In genomic region chr21:42753804-42754203, GRCh38 we compare ENCODE assay signal across 20 cellular contexts.
A peak's percentile ranks its signal among the peaks of the same experiment; 100 is the strongest.
DNase-seq lines count a peak whose midpoint lies in the region; ATAC-seq and TF ChIP-seq lines count a peak whose summit lies in the region.
"Had no signal": no experiment of that assay in that cellular context is flagged by ENCODE, and none has a peak within 500 bp of the region (broad histone marks: within the 10 kb centered on the region; RNA-seq: fewer than 3 reads in every experiment).

No MANE protein-coding gene starts in this region.

- no peak for TF ChIP-seq POLR2A in spleen (IDR thresholded peaks at IDR 0.05)

- peak overlapping the region; percentile 59 for H3K4me3 Mint-ChIP-seq in glutamatergic neuron (ENCODE audit: unreplicated experiment)
- no peak overlapping the region for H3K4me3 Mint-ChIP-seq in T-helper 2 cell treated with Interferon-gamma antibody and Interleukin-4, amounts not matched to agents 5 μg/mL and 100 μg/mL, for 36 hours
- H3K4me3 Mint-ChIP-seq: B cell; CD4-positive, CD25-positive, alpha-beta regulatory T cell; CD8-positive, alpha-beta T cell had no signal

- H3K27ac Mint-ChIP-seq in glutamatergic neuron (ENCODE audit: unreplicated experiment) = peak overlapping the region; percentile 77
- no peak overlapping the region for H3K27ac Mint-ChIP-seq in T-helper 2 cell treated with Interferon-gamma antibody and Interleukin-4, amounts not matched to agents 5 μg/mL and 100 μg/mL, for 36 hours
- H3K27ac Mint-ChIP-seq: B cell; CD8-positive, alpha-beta T cell had no signal

- no peak overlapping the region for H3K4me3 ChIP-seq in spleen
- H3K4me3 ChIP-seq: GM12878, GM23248 had no signal

- TF ChIP-seq CTCF in glutamatergic neuron (IDR thresholded peaks at IDR 0.05; ENCODE audit: partially characterized antibody, unreplicated experiment) (no peak), spleen (IDR thresholded peaks at IDR 0.05 in 8 of 11, conservative IDR thresholded peaks at IDR 0.05 in 3 of 11) (no peak)

- H3K27me3 Mint-ChIP-seq in glutamatergic neuron (ENCODE audit: unreplicated experiment) = peaks cover 7% of the 10 kb centered on the region
- no peaks in the 10 kb centered on the region for H3K27me3 Mint-ChIP-seq in T-helper 2 cell treated with Interferon-gamma antibody and Interleukin-4, amounts not matched to agents 5 μg/mL and 100 μg/mL, for 36 hours (ENCODE audit: low read depth)
- H3K27me3 Mint-ChIP-seq: B cell; CD4-positive, CD25-positive, alpha-beta regulatory T cell had no signal

- no peaks in the 10 kb centered on the region for H3K27me3 ChIP-seq in spleen (replicated peaks in 1 of 7)

- H3K9me3 Mint-ChIP-seq in glutamatergic neuron (ENCODE audit: unreplicated experiment) = peaks cover 13% of the 10 kb centered on the region
- H3K9me3 Mint-ChIP-seq in T-helper 2 cell treated with Interferon-gamma antibody and Interleukin-4, amounts not matched to agents 5 μg/mL and 100 μg/mL, for 36 hours = no peaks in the 10 kb centered on the region
- H3K9me3 Mint-ChIP-seq: CD4-positive, CD25-positive, alpha-beta regulatory T cell; CD8-positive, alpha-beta T cell had no signal

- no peaks in the 10 kb centered on the region for H3K4me1 ChIP-seq in spleen
- H3K4me1 ChIP-seq: Caco-2 had no signal

- 86 to 94% (median 93%) methylated on average over 15 of the region's 15 CpGs for WGBS in spleen, 5 donors

- no peak overlapping the region for H3K27ac ChIP-seq in spleen
- H3K27ac ChIP-seq: 22Rv1, GM23248 had no signal

- intact Hi-C loops in Right ventricle myocardium inferior (cut with DNase I) = no loop called here
- intact Hi-C loops in left ventricle myocardium superior (cut with micrococcal nuclease) = no loop called here
- intact Hi-C loops in spleen (cut with DNase I; ENCODE audit: low total_unique reads) = no loop called here

- H3K9me3 ChIP-seq in spleen = no peaks in the 10 kb centered on the region
- H3K9me3 ChIP-seq: Caco-2 had no signal

- peaks cover 0 to 45% (median 8%) of the 10 kb centered on the region in 6 donors for H3K36me3 ChIP-seq in spleen

- no peak for ATAC-seq in Right ventricle myocardium inferior
- ATAC-seq in left ventricle myocardium superior = no peak
- ATAC-seq: CD8-positive, alpha-beta T cell; GM12878; HCT116 had no signal

- peak; percentile 63 for DNase-seq in Right ventricle myocardium inferior (ENCODE audit: missing footprints)
- no peak for DNase-seq in left ventricle myocardium superior
- peak; percentile 35 for DNase-seq in glutamatergic neuron
- DNase-seq in spleen = peak; percentile 66
- DNase-seq in activated gamma-delta T cell (lab: John Stamatoyannopoulos, UW) = no peak
- DNase-seq in HCEC 1CT = no peak
- no peak for DNase-seq in T-helper 2 cell treated with Interferon-gamma antibody and Interleukin-4, amounts not matched to agents 5 μg/mL and 100 μg/mL, for 36 hours (ENCODE audit: low spot score)
- DNase-seq: Caco-2; CD4-positive, CD25-positive, alpha-beta regulatory T cell; CD8-positive, alpha-beta T cell; DMS 273 treated with DMSO at 0.1 percent for 48 hours; DMS79; EL; GDM1; GM23248; H7 had no signal

- peaks cover 55% of the 10 kb centered on the region for H3K4me1 Mint-ChIP-seq in glutamatergic neuron (ENCODE audit: low read depth, unreplicated experiment)
- no peaks in the 10 kb centered on the region for H3K4me1 Mint-ChIP-seq in T-helper 2 cell treated with Interferon-gamma antibody and Interleukin-4, amounts not matched to agents 5 μg/mL and 100 μg/mL, for 36 hours (ENCODE audit: low read depth)
- H3K4me1 Mint-ChIP-seq: B cell had no signal

- H3K36me3 Mint-ChIP-seq in glutamatergic neuron (ENCODE audit: unreplicated experiment) = peaks cover 4% of the 10 kb centered on the region
- no peaks in the 10 kb centered on the region for H3K36me3 Mint-ChIP-seq in T-helper 2 cell treated with Interferon-gamma antibody and Interleukin-4, amounts not matched to agents 5 μg/mL and 100 μg/mL, for 36 hours (ENCODE audit: low read depth)

Comparison
In these comparisons a context has a peak if more than half of its experiments do, and no peak if none do; other contexts are left out.
1. DNase-seq: peak in Right ventricle myocardium inferior (single experiment), glutamatergic neuron (single experiment) and spleen (single experiment); none in left ventricle myocardium superior (single experiment), activated gamma-delta T cell (single experiment), HCEC 1CT (single experiment) and T-helper 2 cell treated with Interferon-gamma antibody and Interleukin-4, amounts not matched to agents 5 μg/mL and 100 μg/mL, for 36 hours (single experiment).